Comparison of ENCODE assay signal across 27 cellular contexts in the genomic region with DNA sequence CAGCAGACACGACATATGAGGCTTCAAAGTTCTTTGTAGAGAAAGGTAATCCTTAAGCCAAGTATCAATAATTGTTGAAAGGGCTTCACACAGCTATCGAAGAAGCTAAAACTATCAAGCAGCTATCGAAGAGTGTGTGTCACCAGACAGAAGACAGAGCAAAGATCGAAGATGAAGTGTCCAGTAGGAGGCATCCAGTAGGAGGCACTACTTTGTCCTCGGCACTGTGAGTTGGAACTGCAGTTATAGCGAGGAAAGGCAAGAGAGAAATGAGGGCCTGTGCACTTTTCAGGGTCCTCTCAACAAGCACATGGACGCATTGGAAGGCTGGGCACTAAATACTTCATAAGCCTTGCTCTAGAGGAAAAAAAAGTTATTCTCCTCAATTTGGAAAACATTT.
"Had no signal": no experiment of that assay in that cellular context is flagged by ENCODE, and none has a peak within 500 bp of the region (broad histone marks: within the 10 kb centered on the region; RNA-seq: fewer than 3 reads in every experiment).

No MANE protein-coding gene starts in this region.

- H3K9me3 Mint-ChIP-seq: activated naive CD8-positive, alpha-beta T cell treated with anti-CD3 and anti-CD28 coated beads, Interleukin-2, amount 10 ng/mL, durations not matched to agents 7 days and 5 days; activated T-cell treated with anti-CD3 and anti-CD28 coated beads, Interleukin-2, amount 50 U/mL, for 4 hours; activated T-helper 2 cell treated with anti-CD3 and anti-CD28 coated beads, Interferon-gamma antibody, Interleukin-2, Interleukin-4, amounts not matched to agents 10 μg/mL and 5 μg/mL and 100 μg/mL, durations not matched to agents 14 hours and 24 hours and 36 hours; dendritic cell treated with granulocyte-macrophage colony-stimulating factor and Interleukin-4, amounts not matched to agents 40 ng/mL and 50 ng/mL, for 4 days; natural killer cell; stimulated activated naive CD8-positive, alpha-beta T cell treated with anti-CD3 and anti-CD28 coated beads, Interleukin-15, Interleukin-2, amounts not matched to agents 100 ng/mL and 50 ng/mL, for 24 hours; T-helper 1 cell treated with Interleukin-12 subunit alpha and Interleukin-12 subunit beta and Interleukin-4 antibody, amounts not matched to agents 30 μg/mL and 1 μg/mL, for 36 hours had no signal

- H3K36me3 ChIP-seq: prostate gland, right atrium auricular region had no signal

- H3K27ac Mint-ChIP-seq: activated naive CD8-positive, alpha-beta T cell treated with anti-CD3 and anti-CD28 coated beads, Interleukin-2, amount 10 ng/mL, durations not matched to agents 7 days and 5 days; activated T-helper 2 cell treated with anti-CD3 and anti-CD28 coated beads, Interferon-gamma antibody, Interleukin-2, Interleukin-4, amounts not matched to agents 10 μg/mL and 5 μg/mL and 100 μg/mL, durations not matched to agents 14 hours and 24 hours and 36 hours; dendritic cell treated with granulocyte-macrophage colony-stimulating factor and Interleukin-4, amounts not matched to agents 40 ng/mL and 50 ng/mL, for 4 days; natural killer cell; stimulated activated naive CD8-positive, alpha-beta T cell treated with anti-CD3 and anti-CD28 coated beads, Interleukin-15, Interleukin-2, amounts not matched to agents 100 ng/mL and 50 ng/mL, for 24 hours; T-helper 1 cell treated with Interleukin-12 subunit alpha and Interleukin-12 subunit beta and Interleukin-4 antibody, amounts not matched to agents 30 μg/mL and 1 μg/mL, for 36 hours had no signal

- ATAC-seq: activated T-cell treated with anti-CD3 and anti-CD28 coated beads, Interleukin-2, amount 50 U/mL, for 4 hours; esophagus mucosa; left ventricle myocardium superior; natural killer cell had no signal

- H3K27me3 ChIP-seq: right atrium auricular region, tibial artery had no signal

- DNase-seq: activated CD4-positive, alpha-beta T cell treated with anti-CD3 and anti-CD28 coated beads for 4 hours; activated CD4-positive, alpha-beta T cell treated with anti-CD3 and anti-CD28 coated beads, Interleukin-2, amount 50 U/mL, for 48 hours; activated CD4-positive, CD25-positive, alpha-beta regulatory T cell; activated CD8-positive, alpha-beta memory T cell treated with anti-CD3 and anti-CD28 coated beads, Interleukin-2, amount 50 U/mL, for 48 hours; activated naive CD4-positive, alpha-beta T cell treated with Interleukin-2 at 50 U/mL for 16 hours; activated naive CD8-positive, alpha-beta T cell treated with anti-CD3 and anti-CD28 coated beads, Interleukin-2, amount 10 ng/mL, durations not matched to agents 7 days and 5 days; activated T-cell treated with anti-CD3 and anti-CD28 coated beads, Interleukin-2, amount 50 U/mL, for 4 hours; amniotic stem cell; cerebellar nuclear complex; effector CD8-positive, alpha-beta T cell; hippocampal formation; kidney glomerular epithelial cell; left ventricle myocardium superior; mammary epithelial cell; midbrain; natural killer cell; stimulated activated CD4-positive, alpha-beta T cell treated with anti-CD3 and anti-CD28 coated beads, Interleukin-4, amount 100 ng/mL, for 24 hours; substantia nigra; T1000; tibial artery had no signal

- H3K4me3 Mint-ChIP-seq: activated naive CD8-positive, alpha-beta T cell treated with anti-CD3 and anti-CD28 coated beads, Interleukin-2, amount 10 ng/mL, durations not matched to agents 7 days and 5 days; activated T-cell treated with anti-CD3 and anti-CD28 coated beads, Interleukin-2, amount 50 U/mL, for 4 hours; dendritic cell treated with granulocyte-macrophage colony-stimulating factor and Interleukin-4, amounts not matched to agents 40 ng/mL and 50 ng/mL, for 4 days; natural killer cell; stimulated activated naive CD8-positive, alpha-beta T cell treated with anti-CD3 and anti-CD28 coated beads, Interleukin-15, Interleukin-2, amounts not matched to agents 100 ng/mL and 50 ng/mL, for 24 hours; T-helper 1 cell treated with Interleukin-12 subunit alpha and Interleukin-12 subunit beta and Interleukin-4 antibody, amounts not matched to agents 30 μg/mL and 1 μg/mL, for 36 hours had no signal

- H3K27ac ChIP-seq: prostate gland, right atrium auricular region, tibial artery had no signal

- H3K9me3 ChIP-seq: prostate gland, right atrium auricular region, tibial artery had no signal

- H3K27me3 Mint-ChIP-seq: activated naive CD8-positive, alpha-beta T cell treated with anti-CD3 and anti-CD28 coated beads, Interleukin-2, amount 10 ng/mL, durations not matched to agents 7 days and 5 days; dendritic cell treated with granulocyte-macrophage colony-stimulating factor and Interleukin-4, amounts not matched to agents 40 ng/mL and 50 ng/mL, for 4 days; stimulated activated naive CD8-positive, alpha-beta T cell treated with anti-CD3 and anti-CD28 coated beads, Interleukin-15, Interleukin-2, amounts not matched to agents 100 ng/mL and 50 ng/mL, for 24 hours had no signal

- H3K36me3 Mint-ChIP-seq: activated naive CD8-positive, alpha-beta T cell treated with anti-CD3 and anti-CD28 coated beads, Interleukin-2, amount 10 ng/mL, durations not matched to agents 7 days and 5 days; natural killer cell had no signal

- H3K4me1 Mint-ChIP-seq: activated naive CD8-positive, alpha-beta T cell treated with anti-CD3 and anti-CD28 coated beads, Interleukin-2, amount 10 ng/mL, durations not matched to agents 7 days and 5 days; natural killer cell had no signal

- H3K4me3 ChIP-seq: prostate gland, right atrium auricular region, tibial artery had no signal

- H3K4me1 ChIP-seq: prostate gland had no signal
